Comparison of ENCODE assay signal across 23 cellular contexts in genomic region chr1:79215311-79215710, GRCh38.
"Had no signal": no experiment of that assay in that cellular context is flagged by ENCODE, and none has a peak within 500 bp of the region (broad histone marks: within the 10 kb centered on the region; RNA-seq: fewer than 3 reads in every experiment).

No MANE protein-coding gene starts in this region.

- H3K27ac Mint-ChIP-seq: activated CD4-positive, alpha-beta T cell treated with anti-CD3 and anti-CD28 coated beads, Interleukin-2, amount 10 ng/mL, durations not matched to agents 24 days and 14 days; activated CD8-positive, alpha-beta T cell treated with anti-CD3 and anti-CD28 coated beads for 36 hours; activated T-cell treated with anti-CD3 and anti-CD28 coated beads, Interleukin-2, amount 50 U/mL, for 72 hours; immature natural killer cell; naive thymus-derived CD4-positive, alpha-beta T cell had no signal

- H3K4me3 Mint-ChIP-seq: activated CD4-positive, alpha-beta T cell treated with anti-CD3 and anti-CD28 coated beads, Interleukin-2, amount 10 ng/mL, durations not matched to agents 24 days and 14 days; activated CD8-positive, alpha-beta T cell treated with anti-CD3 and anti-CD28 coated beads for 36 hours; activated T-cell treated with anti-CD3 and anti-CD28 coated beads, Interleukin-2, amount 50 U/mL, for 72 hours; immature natural killer cell; naive thymus-derived CD4-positive, alpha-beta T cell had no signal

- H3K36me3 ChIP-seq: brain microvascular endothelial cell, esophagus squamous epithelium, prostate gland, right atrium auricular region, tibial artery had no signal

- H3K4me1 Mint-ChIP-seq: activated CD4-positive, alpha-beta T cell treated with anti-CD3 and anti-CD28 coated beads, Interleukin-2, amount 10 ng/mL, durations not matched to agents 24 days and 14 days; immature natural killer cell; naive thymus-derived CD4-positive, alpha-beta T cell had no signal

- H3K4me3 ChIP-seq: esophagus squamous epithelium, prostate gland, right atrium auricular region, tibial artery had no signal

- H3K27me3 ChIP-seq: brain microvascular endothelial cell, esophagus squamous epithelium, right atrium auricular region, tibial artery had no signal

- H3K9me3 ChIP-seq: prostate gland, right atrium auricular region had no signal

- H3K36me3 Mint-ChIP-seq: immature natural killer cell; naive thymus-derived CD4-positive, alpha-beta T cell had no signal

- DNase-seq: activated CD4-positive, alpha-beta T cell treated with anti-CD3 and anti-CD28 coated beads, Interleukin-2, amount 10 ng/mL, durations not matched to agents 24 days and 14 days; activated CD8-positive, alpha-beta memory T cell treated with anti-CD3 and anti-CD28 coated beads, Interleukin-2, amount 50 U/mL, for 4 hours; activated CD8-positive, alpha-beta T cell treated with anti-CD3 and anti-CD28 coated beads for 36 hours; activated effector memory CD4-positive, alpha-beta T cell treated with anti-CD3 and anti-CD28 coated beads, Interleukin-2, amount 50 U/mL, for 16 hours; activated naive CD4-positive, alpha-beta T cell treated with anti-CD3 and anti-CD28 coated beads, Interleukin-2, amount 50 U/mL, for 16 hours; activated T-cell treated with anti-CD3 and anti-CD28 coated beads, Interleukin-2, amount 50 U/mL, for 72 hours; aorta; brain microvascular endothelial cell; cortex of kidney; effector CD4-positive, alpha-beta T cell; esophagus squamous epithelium; immature natural killer cell; left cardiac atrium; mesendoderm; naive thymus-derived CD4-positive, alpha-beta T cell; stimulated activated CD4-positive, alpha-beta T cell treated with anti-CD3 and anti-CD28 coated beads, Interleukin-12 subunit alpha, Interleukin-12 subunit beta, amount 100 ng/mL, for 4 hours; stimulated activated CD4-positive, alpha-beta T cell treated with anti-CD3 and anti-CD28 coated beads, Interleukin-1b, Interleukin-23, amount 100 ng/mL, for 48 hours; stimulated activated CD8-positive, alpha-beta memory T cell treated with anti-CD3 and anti-CD28 coated beads, Interleukin-4, amount 100 ng/mL, for 48 hours; stimulated activated naive CD4-positive, alpha-beta T cell; T-helper 9 cell; tibial artery had no signal

- H3K27me3 Mint-ChIP-seq: activated CD4-positive, alpha-beta T cell treated with anti-CD3 and anti-CD28 coated beads, Interleukin-2, amount 10 ng/mL, durations not matched to agents 24 days and 14 days; activated CD8-positive, alpha-beta T cell treated with anti-CD3 and anti-CD28 coated beads for 36 hours; naive thymus-derived CD4-positive, alpha-beta T cell had no signal

- ATAC-seq: activated CD8-positive, alpha-beta T cell treated with anti-CD3 and anti-CD28 coated beads for 36 hours; activated T-cell treated with anti-CD3 and anti-CD28 coated beads, Interleukin-2, amount 50 U/mL, for 72 hours; left cardiac atrium; naive thymus-derived CD4-positive, alpha-beta T cell had no signal
